In genomic region chr7:130367088-130367755, GRCh38 we compare ENCODE assay signal across 14 cellular contexts. TPM values are rescaled to one million over a fixed set of nuclear protein-coding genes. Genes with fewer than 3 reads are reported as not detected.
DNase-seq lines count a peak whose midpoint lies in the region; TF ChIP-seq lines count a peak whose summit lies in the region.
"Had no signal": no experiment of that assay in that cellular context is flagged by ENCODE, and none has a peak within 500 bp of the region (broad histone marks: within the 10 kb centered on the region; RNA-seq: fewer than 3 reads in every experiment).

No MANE protein-coding gene starts in this region.

- TF ChIP-seq CTCF in glutamatergic neuron (IDR thresholded peaks at IDR 0.05; ENCODE audit: partially characterized antibody, unreplicated experiment) (no peak), smooth muscle cell (IDR thresholded peaks at IDR 0.05; ENCODE audit: borderline replicate concordance, insufficient read depth, poor library complexity, severe bottlenecking) (no peak)

- DNase-seq in stimulated activated CD4-positive, alpha-beta T cell treated with anti-CD3 and anti-CD28 coated beads, Interleukin-4, amount 100 ng/mL, for 1 hour: peak; percentile 13
- DNase-seq in stimulated activated CD4-positive, alpha-beta T cell treated with anti-CD3 and anti-CD28 coated beads, Interleukin-4, amount 100 ng/mL, for 24 hours: no peak
- DNase-seq in glutamatergic neuron: no peak
- no peak for DNase-seq in HuH-7 (ENCODE audit: low spot score)
- no peak for DNase-seq in GDM1 (lab: John Stamatoyannopoulos, UW)
- no peak for DNase-seq in smooth muscle cell (lab: John Stamatoyannopoulos, UW; ENCODE audit: unreplicated experiment)
- DNase-seq: NCI-H226; stimulated activated CD4-positive, alpha-beta T cell treated with anti-CD3 and anti-CD28 coated beads, Interleukin-2, amount 100 ng/mL, for 24 hours had no signal

- H3K27ac ChIP-seq in thymus (ENCODE audit: low read depth) (peak overlapping the region; percentile 95), smooth muscle cell (ENCODE audit: low read depth) (no peak overlapping the region)
- H3K27ac ChIP-seq: ascending aorta had no signal

- peaks cover 60% of the 10 kb centered on the region for H3K4me1 ChIP-seq in thymus (ENCODE audit: control insufficient read depth, insufficient read depth, low read length)
- peaks cover 26% of the 10 kb centered on the region for H3K4me1 ChIP-seq in smooth muscle cell (ENCODE audit: low read depth)
- H3K4me1 ChIP-seq: HAP-1 had no signal

- H3K9ac ChIP-seq in smooth muscle cell (ENCODE audit: low read depth): no peak overlapping the region

- WGBS in thymus: 85% methylated on average over 13 of the region's 13 CpGs
- 96% methylated on average over 13 of the region's 13 CpGs for whole genome bisulfite sequencing in smooth muscle cell (ENCODE audit: low lambda C conversion rate)

- H2AFZ ChIP-seq in smooth muscle cell (ENCODE audit: low read depth): no peak overlapping the region

- no peaks in the 10 kb centered on the region for H3K27me3 ChIP-seq in thymus (ENCODE audit: control insufficient read depth, insufficient read depth)
- no peaks in the 10 kb centered on the region for H3K27me3 ChIP-seq in smooth muscle cell (ENCODE audit: low read depth)
- H3K27me3 ChIP-seq: ascending aorta had no signal

- H3K79me2 ChIP-seq in smooth muscle cell (ENCODE audit: low read depth): no peaks in the 10 kb centered on the region

- H3F3A ChIP-seq in smooth muscle cell (ENCODE audit: low read depth): peaks cover 35% of the 10 kb centered on the region

- no peak overlapping the region for H3K4me2 ChIP-seq in smooth muscle cell

- peak overlapping the region; percentile 39 for H3K4me3 Mint-ChIP-seq in T-helper 1 cell treated with Interleukin-12 subunit alpha and Interleukin-12 subunit beta and Interleukin-4 antibody, amounts not matched to agents 30 μg/mL and 1 μg/mL, for 36 hours
- H3K4me3 Mint-ChIP-seq in glutamatergic neuron (ENCODE audit: unreplicated experiment): peak overlapping the region; percentile 47

- H3K27ac Mint-ChIP-seq in T-helper 1 cell treated with Interleukin-12 subunit alpha and Interleukin-12 subunit beta and Interleukin-4 antibody, amounts not matched to agents 30 μg/mL and 1 μg/mL, for 36 hours: peak overlapping the region; percentile 42
- peak overlapping the region; percentile 69 for H3K27ac Mint-ChIP-seq in glutamatergic neuron (ENCODE audit: unreplicated experiment)

- H3K4me3 ChIP-seq in thymus (ENCODE audit: low read length): peak overlapping the region; percentile 3
- no peak overlapping the region for H3K4me3 ChIP-seq in smooth muscle cell
- H3K4me3 ChIP-seq: ascending aorta, HAP-1 had no signal

- no peaks in the 10 kb centered on the region for H3K36me3 ChIP-seq in thymus (ENCODE audit: control insufficient read depth, insufficient read depth)
- no peaks in the 10 kb centered on the region for H3K36me3 ChIP-seq in smooth muscle cell (ENCODE audit: low read depth)
- H3K36me3 ChIP-seq: ascending aorta, HAP-1 had no signal

- no peaks in the 10 kb centered on the region for H4K20me1 ChIP-seq in smooth muscle cell (ENCODE audit: low read depth)

- no peaks in the 10 kb centered on the region for H3K9me3 Mint-ChIP-seq in T-helper 1 cell treated with Interleukin-12 subunit alpha and Interleukin-12 subunit beta and Interleukin-4 antibody, amounts not matched to agents 30 μg/mL and 1 μg/mL, for 36 hours
- peaks cover 6% of the 10 kb centered on the region for H3K9me3 Mint-ChIP-seq in glutamatergic neuron (ENCODE audit: unreplicated experiment)

- no peaks in the 10 kb centered on the region for H3K36me3 Mint-ChIP-seq in T-helper 1 cell treated with Interleukin-12 subunit alpha and Interleukin-12 subunit beta and Interleukin-4 antibody, amounts not matched to agents 30 μg/mL and 1 μg/mL, for 36 hours (ENCODE audit: low read depth)
- peaks cover 5% of the 10 kb centered on the region for H3K36me3 Mint-ChIP-seq in glutamatergic neuron (ENCODE audit: unreplicated experiment)

- H3K9me3 ChIP-seq in thymus (ENCODE audit: control insufficient read depth): no peaks in the 10 kb centered on the region
- H3K9me3 ChIP-seq in smooth muscle cell (replicated peaks; ENCODE audit: low read depth): no peaks in the 10 kb centered on the region
- H3K9me3 ChIP-seq: ascending aorta, HAP-1 had no signal

- H3K4me1 Mint-ChIP-seq in T-helper 1 cell treated with Interleukin-12 subunit alpha and Interleukin-12 subunit beta and Interleukin-4 antibody, amounts not matched to agents 30 μg/mL and 1 μg/mL, for 36 hours (ENCODE audit: low read depth): peaks cover 17% of the 10 kb centered on the region
- H3K4me1 Mint-ChIP-seq in glutamatergic neuron (ENCODE audit: low read depth, unreplicated experiment): peaks cover 30% of the 10 kb centered on the region

- H3K27me3 Mint-ChIP-seq in T-helper 1 cell treated with Interleukin-12 subunit alpha and Interleukin-12 subunit beta and Interleukin-4 antibody, amounts not matched to agents 30 μg/mL and 1 μg/mL, for 36 hours (ENCODE audit: low read depth): no peaks in the 10 kb centered on the region
- no peaks in the 10 kb centered on the region for H3K27me3 Mint-ChIP-seq in glutamatergic neuron (ENCODE audit: unreplicated experiment)

RNA-seq across cellular contexts. Expression of gene CPA1, which starts 13.1 kb away (rescaled TPM):
- total RNA-seq in glutamatergic neuron (ENCODE audit: unreplicated experiment) (not detected), smooth muscle cell (0.90 TPM in 2 replicates)
- polyA plus RNA-seq in thymus (0.21 TPM), smooth muscle cell (1.7 and 3.8 TPM in 2 replicates)
- total RNA-seq: ascending aorta; G401; T-helper 1 cell treated with Interleukin-12 subunit alpha and Interleukin-12 subunit beta and Interleukin-4 antibody, amounts not matched to agents 30 ng/mL and 1 ng/mL, for 36 hours had no signal

RNA-seq across cellular contexts. Expression of gene CPA5, which starts 22.6 kb away (rescaled TPM):
- total RNA-seq in glutamatergic neuron (ENCODE audit: unreplicated experiment) (not detected), smooth muscle cell (not detected in 2 replicates)
- polyA plus RNA-seq in thymus (6.7 TPM), smooth muscle cell (0.45 TPM in 1 of 2 replicates, not detected in the other)
- total RNA-seq: ascending aorta, G401 had no signal
